Comparison of ENCODE assay signal across 3 cellular contexts in the genomic region with DNA sequence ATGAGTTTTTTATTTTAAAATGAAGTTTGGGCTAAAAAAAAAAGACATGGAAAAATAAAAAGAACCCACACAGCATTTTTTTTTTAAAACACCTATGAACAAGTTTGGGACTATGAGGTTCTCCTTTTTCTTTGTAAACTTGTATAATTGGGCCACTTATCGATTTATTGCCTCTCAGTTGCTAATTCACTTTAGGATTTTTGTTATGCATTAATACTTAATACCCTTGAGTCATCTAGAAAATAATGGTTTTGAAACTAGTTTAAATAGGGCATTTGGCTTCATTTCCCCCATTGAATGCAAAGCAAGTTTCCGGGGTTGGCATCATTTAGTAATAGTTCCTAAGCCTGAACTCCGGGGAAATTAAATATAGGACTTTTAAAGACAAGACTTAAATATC.
A peak's percentile ranks its signal among the peaks of the same experiment; 100 is the strongest.
TF ChIP-seq lines count a peak whose summit lies in the region.

No MANE protein-coding gene starts in this region.

TF ChIP-seq in SK-N-SH treated with all-trans-retinoic acid at 6 μM for 48 hours, 23 proteins besides CTCF, POLR2A, EP300 and RAD21:
- TF ChIP-seq, protein P1, sequence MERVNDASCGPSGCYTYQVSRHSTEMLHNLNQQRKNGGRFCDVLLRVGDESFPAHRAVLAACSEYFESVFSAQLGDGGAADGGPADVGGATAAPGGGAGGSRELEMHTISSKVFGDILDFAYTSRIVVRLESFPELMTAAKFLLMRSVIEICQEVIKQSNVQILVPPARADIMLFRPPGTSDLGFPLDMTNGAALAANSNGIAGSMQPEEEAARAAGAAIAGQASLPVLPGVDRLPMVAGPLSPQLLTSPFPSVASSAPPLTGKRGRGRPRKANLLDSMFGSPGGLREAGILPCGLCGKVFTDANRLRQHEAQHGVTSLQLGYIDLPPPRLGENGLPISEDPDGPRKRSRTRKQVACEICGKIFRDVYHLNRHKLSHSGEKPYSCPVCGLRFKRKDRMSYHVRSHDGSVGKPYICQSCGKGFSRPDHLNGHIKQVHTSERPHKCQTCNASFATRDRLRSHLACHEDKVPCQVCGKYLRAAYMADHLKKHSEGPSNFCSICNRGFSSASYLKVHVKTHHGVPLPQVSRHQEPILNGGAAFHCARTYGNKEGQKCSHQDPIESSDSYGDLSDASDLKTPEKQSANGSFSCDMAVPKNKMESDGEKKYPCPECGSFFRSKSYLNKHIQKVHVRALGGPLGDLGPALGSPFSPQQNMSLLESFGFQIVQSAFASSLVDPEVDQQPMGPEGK (CRISPR knock-in tag; IDR thresholded peaks at IDR 0.05; ENCODE audit: borderline replicate concordance), result no peak
- TF ChIP-seq ISL1 (CRISPR knock-in tag; IDR thresholded peaks at IDR 0.05) (peak; percentile 56), ZFP3 (CRISPR knock-in tag; IDR thresholded peaks at IDR 0.05) (no peak)

TF ChIP-seq in SK-N-SH, 30 proteins besides CTCF, POLR2A, EP300 and RAD21 (continued from another document):
- TF ChIP-seq NRF1 (IDR thresholded peaks at IDR 0.05; ENCODE audit: low read depth, low read length) (no peak), RCOR1 (IDR thresholded peaks at IDR 0.05; ENCODE audit: low read length) (no peak), SIN3A (IDR thresholded peaks at IDR 0.05; ENCODE audit: borderline replicate concordance, low read depth, low read length) (no peak), ELF1 (IDR thresholded peaks at IDR 0.05) (no peak)

TF ChIP-seq in GM12878, 131 proteins besides CTCF, POLR2A, EP300 and RAD21 (continued from another document):
- no peak for TF ChIP-seq ZBTB33 (IDR thresholded peaks at IDR 0.05)
- no peak for TF ChIP-seq JUNB (IDR thresholded peaks at IDR 0.05)
- no peak for TF ChIP-seq SUPT20H (IDR thresholded peaks at IDR 0.05; ENCODE audit: borderline replicate concordance, control insufficient read depth, low read depth, low read length)
- TF ChIP-seq CUX1 (IDR thresholded peaks at IDR 0.05; ENCODE audit: insufficient replicate concordance, low read depth, low read length), result peak; percentile 85
- TF ChIP-seq RBBP5 (conservative IDR thresholded peaks at IDR 0.05), result no peak
